Comparison of ENCODE assay signal across 8 cellular contexts in the genomic region with DNA sequence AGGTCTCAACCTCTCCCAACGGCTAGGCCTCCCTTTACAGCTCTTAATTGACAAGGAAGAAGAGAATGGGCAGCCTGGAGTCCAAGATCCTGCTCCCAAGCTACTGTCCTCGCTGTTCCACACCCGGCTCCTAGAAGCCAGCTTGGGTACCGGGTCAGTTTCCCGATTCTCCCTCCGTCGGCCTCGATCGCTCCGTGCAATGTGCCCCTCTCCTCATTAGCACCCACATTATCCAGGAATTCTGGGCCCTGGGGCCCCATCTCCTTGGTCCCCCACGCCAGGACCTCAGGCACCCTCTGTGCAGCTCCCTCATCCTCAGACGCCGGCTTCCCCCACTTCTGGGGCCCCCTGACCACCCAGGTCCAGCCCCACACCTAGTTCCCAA. TPM values are rescaled to one million over a fixed set of nuclear protein-coding genes. Genes with fewer than 3 reads are reported as not detected.
A peak's percentile ranks its signal among the peaks of the same experiment; 100 is the strongest.
DNase-seq lines count a peak whose midpoint lies in the region; ATAC-seq and TF ChIP-seq lines count a peak whose summit lies in the region.

No MANE protein-coding gene starts in this region.

- H3K36me3 Mint-ChIP-seq in CD14-positive monocyte (peaks cover 38 to 43% of the 10 kb centered on the region in 2 donors), nephron (ENCODE audit: low read depth) (peaks cover 19% of the 10 kb centered on the region)

- no peak for ATAC-seq in GM19035 (IDR thresholded peaks at IDR 0.05; ENCODE audit: unreplicated experiment)
- ATAC-seq in HG02840 (IDR thresholded peaks at IDR 0.05; ENCODE audit: low FRiP score, unreplicated experiment), result no peak
- ATAC-seq in HG03175 (IDR thresholded peaks at IDR 0.05; ENCODE audit: unreplicated experiment), result no peak

- H3K4me1 Mint-ChIP-seq in CD14-positive monocyte (peaks cover 34% of the 10 kb centered on the region), nephron (peaks cover 35% of the 10 kb centered on the region)

- H3K4me3 ChIP-seq in Loucy (ENCODE audit: low read length, poor library complexity, severe bottlenecking) (peak overlapping the region; percentile 97), coronary artery (peak overlapping the region; percentile 89)

- H3K27me3 Mint-ChIP-seq in CD14-positive monocyte (ENCODE audit: low read depth in 3 of 3) (peaks cover 0 to 2% (median 0%) of the 10 kb centered on the region in 3 donors), nephron (ENCODE audit: low read depth) (no peaks in the 10 kb centered on the region)

- H3K4me3 Mint-ChIP-seq in CD14-positive monocyte, result peak overlapping the region; percentile 94 to 96
- peak overlapping the region; percentile 93 to 99 (median 97) for H3K4me3 Mint-ChIP-seq in nephron

- peak overlapping the region; percentile 92 for H3K9ac ChIP-seq in Loucy (ENCODE audit: low read depth, low read length, poor library complexity, severe bottlenecking)

- H3K9me2 ChIP-seq in Loucy (replicated peaks; ENCODE audit: low read depth, low read length), result no peaks in the 10 kb centered on the region

- no peaks in the 10 kb centered on the region for H3K27me3 ChIP-seq in Loucy (ENCODE audit: insufficient read depth, low read length, poor library complexity, severe bottlenecking)

- H3K4me2 ChIP-seq in Loucy (ENCODE audit: low read depth, low read length, poor library complexity, severe bottlenecking), result peak overlapping the region; percentile 92

- no peaks in the 10 kb centered on the region for H3F3A ChIP-seq in Loucy (ENCODE audit: low read depth)

- intact Hi-C loops in CD14-positive monocyte (cut with micrococcal nuclease), result loop anchor here (5.0 kb wide), 2 partner anchors 444 to 459 kb away; partner anchors contain the start of genes BUD13 (in 1 of the 2) and ZPR1 (in 1 of the 2)

- H4K20me1 ChIP-seq in Loucy (ENCODE audit: insufficient read depth, low read length, poor library complexity, severe bottlenecking), result no peaks in the 10 kb centered on the region

- no peak for TF ChIP-seq CTCF in CD14-positive monocyte (IDR thresholded peaks at IDR 0.05)
- no peak for TF ChIP-seq CTCF in Loucy (conservative IDR thresholded peaks at IDR 0.05; ENCODE audit: low read length)
- no peak for TF ChIP-seq CTCF in coronary artery (IDR thresholded peaks at IDR 0.05)
- TF ChIP-seq CTCF in nephron (IDR thresholded peaks at IDR 0.05; ENCODE audit: unreplicated experiment in 3 of 3), result no peak

- H3K79me2 ChIP-seq in Loucy (ENCODE audit: insufficient read depth, low read length), result peaks cover 42% of the 10 kb centered on the region

- H3K9me3 Mint-ChIP-seq in CD14-positive monocyte (no peaks in the 10 kb centered on the region), nephron (no peaks in the 10 kb centered on the region)

- H2AFZ ChIP-seq in Loucy (ENCODE audit: low read length), result peak overlapping the region; percentile 99; the same call in 1 of the 2 replicates

- H3K27ac Mint-ChIP-seq in CD14-positive monocyte (peak overlapping the region; percentile 83 to 98 (median 89)), nephron (peak overlapping the region; percentile 71 to 89 (median 83))

- H3K27ac ChIP-seq in coronary artery, result peak overlapping the region; percentile 83 to 96

- H3K9me3 ChIP-seq in Loucy (ENCODE audit: insufficient read depth, low read depth, low read length), result no peaks in the 10 kb centered on the region

- H3K4me1 ChIP-seq in Loucy (ENCODE audit: insufficient read depth, low read length, poor library complexity, severe bottlenecking), result peaks cover 29% of the 10 kb centered on the region

- DNase-seq in CD14-positive monocyte (ENCODE audit: low spot score), result no peak
- no peak for DNase-seq in coronary artery (ENCODE audit: low spot score)
- DNase-seq in NOMO-1 treated with DMSO at 0.1 percent for 48 hours (lab: John Stamatoyannopoulos, UW; ENCODE audit: unreplicated experiment), result no peak

- peaks cover 13% of the 10 kb centered on the region; the same call in 1 of the 2 replicates for H3K36me3 ChIP-seq in Loucy (ENCODE audit: insufficient read depth, low read length)

RNA-seq across cellular contexts. Expression of gene PCSK7, which starts 0.2 kb away (rescaled TPM):
- 1 to 10 TPM; 6.1 to 9.5 TPM for polyA plus RNA-seq in CD14-positive monocyte

RNA-seq across cellular contexts. Expression of gene RNF214, which starts 0.8 kb away (rescaled TPM):
- polyA plus RNA-seq in CD14-positive monocyte, result 1 to 10 TPM; 6.4 to 7.8 TPM

RNA-seq across cellular contexts. Expression of gene TAGLN, which starts 32.5 kb away (rescaled TPM):
- 1 to 10 TPM; 3.6 to 4.0 TPM for polyA plus RNA-seq in CD14-positive monocyte

RNA-seq across cellular contexts. Expression of gene SIDT2, which starts 53.1 kb away (rescaled TPM):
- 10 to 100 TPM; 21.8 to 41.8 TPM for polyA plus RNA-seq in CD14-positive monocyte

RNA-seq across cellular contexts. Expression of gene BACE1-AS, which starts 59.5 kb away (rescaled TPM):
- polyA plus RNA-seq in CD14-positive monocyte, result not detected
